Comparison of ENCODE assay signal across 1 cellular context in the genomic region with DNA sequence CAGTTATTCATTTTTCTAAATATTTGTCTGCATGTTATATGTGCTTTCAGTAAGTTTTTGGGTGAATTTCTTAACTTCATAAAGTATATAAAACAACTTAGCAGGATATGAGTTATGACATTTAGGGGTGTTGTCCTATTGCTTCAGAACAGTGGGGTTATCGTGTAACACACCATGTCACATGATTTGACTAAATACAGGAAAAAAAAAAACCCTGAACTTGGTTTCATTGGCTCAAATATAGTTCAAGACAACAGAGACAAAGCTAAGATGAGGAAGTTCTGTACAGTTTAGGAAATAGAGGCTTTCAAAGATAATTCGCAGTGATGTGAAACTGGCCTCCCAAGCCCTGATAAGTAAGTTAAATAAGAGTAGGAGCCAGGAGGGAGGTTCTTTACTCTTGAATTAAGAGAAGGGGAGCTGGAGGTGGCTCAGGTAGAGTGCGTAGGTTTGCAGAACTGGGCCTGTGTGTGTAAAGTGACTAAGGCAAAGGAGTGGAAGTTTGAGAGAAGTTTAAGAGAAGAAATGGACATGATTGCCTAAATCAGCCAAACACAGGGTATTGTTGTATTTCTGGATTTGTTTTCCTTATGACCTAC.
TF ChIP-seq lines count a peak whose summit lies in the region.

No MANE protein-coding gene starts in this region.

TF ChIP-seq in K562, 482 proteins besides CTCF, POLR2A, EP300 and RAD21 (continued from another document):
- no peak; the same call in 1 of the 2 replicates for TF ChIP-seq JUND (IDR thresholded peaks at IDR 0.05; ENCODE audit: borderline replicate concordance, low read depth, low read length)
- peak; percentile 30; the same call in 1 of the 3 replicates for TF ChIP-seq JUND (tag; IDR thresholded peaks at IDR 0.05; ENCODE audit: borderline replicate concordance, low read depth, low read length)
- TF ChIP-seq CREB1 (IDR thresholded peaks at IDR 0.05): no peak
- TF ChIP-seq CREB1 (CRISPR knock-in tag; IDR thresholded peaks at IDR 0.05): no peak
- TF ChIP-seq MEF2D (tag; conservative IDR thresholded peaks at IDR 0.05; ENCODE audit: low read depth): no peak
- TF ChIP-seq RHOXF2B (CRISPR knock-in tag; conservative IDR thresholded peaks at IDR 0.05): no peak
- TF ChIP-seq ZNF347 (CRISPR knock-in tag; IDR thresholded peaks at IDR 0.05; ENCODE audit: low read depth): no peak
- no peak for TF ChIP-seq TARDBP (IDR thresholded peaks at IDR 0.05)
- TF ChIP-seq ZNF274 (IDR thresholded peaks at IDR 0.05; ENCODE audit: borderline replicate concordance, low read depth, low read length): no peak
- TF ChIP-seq, protein P1, sequence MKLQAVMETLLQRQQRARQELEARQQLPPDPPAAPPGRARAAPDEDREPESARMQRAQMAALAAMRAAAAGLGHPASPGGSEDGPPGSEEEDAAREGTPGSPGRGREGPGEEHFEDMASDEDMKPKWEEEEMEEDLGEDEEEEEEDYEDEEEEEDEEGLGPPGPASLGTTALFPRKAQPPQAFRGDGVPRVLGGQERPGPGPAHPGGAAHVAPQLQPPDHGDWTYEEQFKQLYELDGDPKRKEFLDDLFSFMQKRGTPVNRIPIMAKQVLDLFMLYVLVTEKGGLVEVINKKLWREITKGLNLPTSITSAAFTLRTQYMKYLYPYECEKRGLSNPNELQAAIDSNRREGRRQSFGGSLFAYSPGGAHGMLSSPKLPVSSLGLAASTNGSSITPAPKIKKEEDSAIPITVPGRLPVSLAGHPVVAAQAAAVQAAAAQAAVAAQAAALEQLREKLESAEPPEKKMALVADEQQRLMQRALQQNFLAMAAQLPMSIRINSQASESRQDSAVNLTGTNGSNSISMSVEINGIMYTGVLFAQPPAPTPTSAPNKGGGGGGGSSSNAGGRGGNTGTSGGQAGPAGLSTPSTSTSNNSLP (IDR thresholded peaks at IDR 0.05; ENCODE audit: borderline replicate concordance, low read depth, low read length): peak; percentile 34; the same call in 1 of the 2 replicates
- TF ChIP-seq ELF2 (CRISPR knock-in tag; IDR thresholded peaks at IDR 0.05): no peak
- no peak for TF ChIP-seq CHD2 (IDR thresholded peaks at IDR 0.05; ENCODE audit: low read depth, low read length)
- TF ChIP-seq GABPB1 (CRISPR knock-in tag; IDR thresholded peaks at IDR 0.05): no peak
- no peak for TF ChIP-seq ZNF75A (CRISPR knock-in tag; IDR thresholded peaks at IDR 0.05)
- no peak for TF ChIP-seq SMAD2 (IDR thresholded peaks at IDR 0.05; ENCODE audit: low read depth, low read length)
- 0 out of 2 replicates have a peak, but pooled peaks have one; percentile 26 for TF ChIP-seq TEAD4 (IDR thresholded peaks at IDR 0.05; ENCODE audit: low read length)
- no peak for TF ChIP-seq TEAD4 (CRISPR knock-in tag; IDR thresholded peaks at IDR 0.05; ENCODE audit: borderline replicate concordance)
- no peak; the same call in 1 of the 2 replicates for TF ChIP-seq GATAD2B (IDR thresholded peaks at IDR 0.05; ENCODE audit: borderline replicate concordance)
- TF ChIP-seq, protein P2, sequence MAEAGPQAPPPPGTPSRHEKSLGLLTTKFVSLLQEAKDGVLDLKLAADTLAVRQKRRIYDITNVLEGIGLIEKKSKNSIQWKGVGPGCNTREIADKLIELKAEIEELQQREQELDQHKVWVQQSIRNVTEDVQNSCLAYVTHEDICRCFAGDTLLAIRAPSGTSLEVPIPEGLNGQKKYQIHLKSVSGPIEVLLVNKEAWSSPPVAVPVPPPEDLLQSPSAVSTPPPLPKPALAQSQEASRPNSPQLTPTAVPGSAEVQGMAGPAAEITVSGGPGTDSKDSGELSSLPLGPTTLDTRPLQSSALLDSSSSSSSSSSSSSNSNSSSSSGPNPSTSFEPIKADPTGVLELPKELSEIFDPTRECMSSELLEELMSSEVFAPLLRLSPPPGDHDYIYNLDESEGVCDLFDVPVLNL (CRISPR knock-in tag; IDR thresholded peaks at IDR 0.05; ENCODE audit: low read depth): no peak
- TF ChIP-seq, protein P3, sequence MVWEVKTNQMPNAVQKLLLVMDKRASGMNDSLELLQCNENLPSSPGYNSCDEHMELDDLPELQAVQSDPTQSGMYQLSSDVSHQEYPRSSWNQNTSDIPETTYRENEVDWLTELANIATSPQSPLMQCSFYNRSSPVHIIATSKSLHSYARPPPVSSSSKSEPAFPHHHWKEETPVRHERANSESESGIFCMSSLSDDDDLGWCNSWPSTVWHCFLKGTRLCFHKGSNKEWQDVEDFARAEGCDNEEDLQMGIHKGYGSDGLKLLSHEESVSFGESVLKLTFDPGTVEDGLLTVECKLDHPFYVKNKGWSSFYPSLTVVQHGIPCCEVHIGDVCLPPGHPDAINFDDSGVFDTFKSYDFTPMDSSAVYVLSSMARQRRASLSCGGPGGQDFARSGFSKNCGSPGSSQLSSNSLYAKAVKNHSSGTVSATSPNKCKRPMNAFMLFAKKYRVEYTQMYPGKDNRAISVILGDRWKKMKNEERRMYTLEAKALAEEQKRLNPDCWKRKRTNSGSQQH (CRISPR knock-in tag; IDR thresholded peaks at IDR 0.05): no peak
- TF ChIP-seq, protein P4, sequence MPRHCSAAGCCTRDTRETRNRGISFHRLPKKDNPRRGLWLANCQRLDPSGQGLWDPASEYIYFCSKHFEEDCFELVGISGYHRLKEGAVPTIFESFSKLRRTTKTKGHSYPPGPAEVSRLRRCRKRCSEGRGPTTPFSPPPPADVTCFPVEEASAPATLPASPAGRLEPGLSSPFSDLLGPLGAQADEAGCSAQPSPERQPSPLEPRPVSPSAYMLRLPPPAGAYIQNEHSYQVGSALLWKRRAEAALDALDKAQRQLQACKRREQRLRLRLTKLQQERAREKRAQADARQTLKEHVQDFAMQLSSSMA (CRISPR knock-in tag; IDR thresholded peaks at IDR 0.05): no peak
- TF ChIP-seq, protein P5, sequence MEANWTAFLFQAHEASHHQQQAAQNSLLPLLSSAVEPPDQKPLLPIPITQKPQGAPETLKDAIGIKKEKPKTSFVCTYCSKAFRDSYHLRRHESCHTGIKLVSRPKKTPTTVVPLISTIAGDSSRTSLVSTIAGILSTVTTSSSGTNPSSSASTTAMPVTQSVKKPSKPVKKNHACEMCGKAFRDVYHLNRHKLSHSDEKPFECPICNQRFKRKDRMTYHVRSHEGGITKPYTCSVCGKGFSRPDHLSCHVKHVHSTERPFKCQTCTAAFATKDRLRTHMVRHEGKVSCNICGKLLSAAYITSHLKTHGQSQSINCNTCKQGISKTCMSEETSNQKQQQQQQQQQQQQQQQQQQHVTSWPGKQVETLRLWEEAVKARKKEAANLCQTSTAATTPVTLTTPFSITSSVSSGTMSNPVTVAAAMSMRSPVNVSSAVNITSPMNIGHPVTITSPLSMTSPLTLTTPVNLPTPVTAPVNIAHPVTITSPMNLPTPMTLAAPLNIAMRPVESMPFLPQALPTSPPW (CRISPR knock-in tag; IDR thresholded peaks at IDR 0.05): peak; percentile 30; the same call in 1 of the 2 replicates
- no peak for TF ChIP-seq NR2F6 (CRISPR knock-in tag; IDR thresholded peaks at IDR 0.05)
- no peak for TF ChIP-seq ZNF197 (CRISPR knock-in tag; IDR thresholded peaks at IDR 0.05; ENCODE audit: low read depth)
- no peak for TF ChIP-seq TGIF2 (CRISPR knock-in tag; IDR thresholded peaks at IDR 0.05)
- TF ChIP-seq SREBF2 (CRISPR knock-in tag; IDR thresholded peaks at IDR 0.05): no peak
- TF ChIP-seq, protein P6, sequence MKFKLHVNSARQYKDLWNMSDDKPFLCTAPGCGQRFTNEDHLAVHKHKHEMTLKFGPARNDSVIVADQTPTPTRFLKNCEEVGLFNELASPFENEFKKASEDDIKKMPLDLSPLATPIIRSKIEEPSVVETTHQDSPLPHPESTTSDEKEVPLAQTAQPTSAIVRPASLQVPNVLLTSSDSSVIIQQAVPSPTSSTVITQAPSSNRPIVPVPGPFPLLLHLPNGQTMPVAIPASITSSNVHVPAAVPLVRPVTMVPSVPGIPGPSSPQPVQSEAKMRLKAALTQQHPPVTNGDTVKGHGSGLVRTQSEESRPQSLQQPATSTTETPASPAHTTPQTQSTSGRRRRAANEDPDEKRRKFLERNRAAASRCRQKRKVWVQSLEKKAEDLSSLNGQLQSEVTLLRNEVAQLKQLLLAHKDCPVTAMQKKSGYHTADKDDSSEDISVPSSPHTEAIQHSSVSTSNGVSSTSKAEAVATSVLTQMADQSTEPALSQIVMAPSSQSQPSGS (CRISPR knock-in tag; IDR thresholded peaks at IDR 0.05): no peak
- TF ChIP-seq, protein P7, sequence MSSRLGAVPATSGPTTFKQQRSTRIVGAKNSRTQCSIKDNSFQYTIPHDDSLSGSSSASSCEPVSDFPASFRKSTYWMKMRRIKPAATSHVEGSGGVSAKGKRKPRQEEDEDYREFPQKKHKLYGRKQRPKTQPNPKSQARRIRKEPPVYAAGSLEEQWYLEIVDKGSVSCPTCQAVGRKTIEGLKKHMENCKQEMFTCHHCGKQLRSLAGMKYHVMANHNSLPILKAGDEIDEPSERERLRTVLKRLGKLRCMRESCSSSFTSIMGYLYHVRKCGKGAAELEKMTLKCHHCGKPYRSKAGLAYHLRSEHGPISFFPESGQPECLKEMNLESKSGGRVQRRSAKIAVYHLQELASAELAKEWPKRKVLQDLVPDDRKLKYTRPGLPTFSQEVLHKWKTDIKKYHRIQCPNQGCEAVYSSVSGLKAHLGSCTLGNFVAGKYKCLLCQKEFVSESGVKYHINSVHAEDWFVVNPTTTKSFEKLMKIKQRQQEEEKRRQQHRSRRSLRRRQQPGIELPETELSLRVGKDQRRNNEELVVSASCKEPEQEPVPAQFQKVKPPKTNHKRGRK (tag; IDR thresholded peaks at IDR 0.05): no peak
- TF ChIP-seq, protein P8, sequence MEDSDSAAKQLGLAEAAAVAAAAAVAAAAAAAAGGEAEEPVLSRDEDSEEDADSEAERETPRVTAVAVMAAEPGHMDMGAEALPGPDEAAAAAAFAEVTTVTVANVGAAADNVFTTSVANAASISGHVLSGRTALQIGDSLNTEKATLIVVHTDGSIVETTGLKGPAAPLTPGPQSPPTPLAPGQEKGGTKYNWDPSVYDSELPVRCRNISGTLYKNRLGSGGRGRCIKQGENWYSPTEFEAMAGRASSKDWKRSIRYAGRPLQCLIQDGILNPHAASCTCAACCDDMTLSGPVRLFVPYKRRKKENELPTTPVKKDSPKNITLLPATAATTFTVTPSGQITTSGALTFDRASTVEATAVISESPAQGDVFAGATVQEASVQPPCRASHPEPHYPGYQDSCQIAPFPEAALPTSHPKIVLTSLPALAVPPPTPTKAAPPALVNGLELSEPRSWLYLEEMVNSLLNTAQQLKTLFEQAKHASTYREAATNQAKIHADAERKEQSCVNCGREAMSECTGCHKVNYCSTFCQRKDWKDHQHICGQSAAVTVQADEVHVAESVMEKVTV (CRISPR knock-in tag; IDR thresholded peaks at IDR 0.05): no peak
- TF ChIP-seq, protein P9, sequence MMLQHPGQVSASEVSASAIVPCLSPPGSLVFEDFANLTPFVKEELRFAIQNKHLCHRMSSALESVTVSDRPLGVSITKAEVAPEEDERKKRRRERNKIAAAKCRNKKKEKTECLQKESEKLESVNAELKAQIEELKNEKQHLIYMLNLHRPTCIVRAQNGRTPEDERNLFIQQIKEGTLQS (IDR thresholded peaks at IDR 0.05): no peak
- TF ChIP-seq, protein P9 (CRISPR knock-in tag; conservative IDR thresholded peaks at IDR 0.05): no peak
- TF ChIP-seq FUS (optimal IDR thresholded peaks at IDR 0.05; ENCODE audit: low read depth, low read length): no peak
- peak; percentile 50 for TF ChIP-seq POLR2H (tag; IDR thresholded peaks at IDR 0.05; ENCODE audit: low read depth)
- TF ChIP-seq ZNF316 (IDR thresholded peaks at IDR 0.05): no peak
- no peak for TF ChIP-seq KDM2B (CRISPR knock-in tag; IDR thresholded peaks at IDR 0.05)
- no peak for TF ChIP-seq YY1 (IDR thresholded peaks at IDR 0.05; ENCODE audit: borderline replicate concordance in 1 of 3, control insufficient read depth in 1 of 3, extremely low read depth in 1 of 3, insufficient read depth in 3 of 3, insufficient read length in 1 of 3, insufficient replicate concordance in 2 of 3, low read depth in 1 of 3, low read length in 2 of 3)
- no peak for TF ChIP-seq ZFP30 (CRISPR knock-in tag; IDR thresholded peaks at IDR 0.05; ENCODE audit: borderline replicate concordance)
- TF ChIP-seq ZEB2 (IDR thresholded peaks at IDR 0.05): peak; percentile 43
- no peak for TF ChIP-seq BRF1 (IDR thresholded peaks at IDR 0.05; ENCODE audit: borderline replicate concordance, extremely low read depth, insufficient read length)
- no peak for TF ChIP-seq MCM5 (IDR thresholded peaks at IDR 0.05; ENCODE audit: low read depth)
- TF ChIP-seq, protein P10, sequence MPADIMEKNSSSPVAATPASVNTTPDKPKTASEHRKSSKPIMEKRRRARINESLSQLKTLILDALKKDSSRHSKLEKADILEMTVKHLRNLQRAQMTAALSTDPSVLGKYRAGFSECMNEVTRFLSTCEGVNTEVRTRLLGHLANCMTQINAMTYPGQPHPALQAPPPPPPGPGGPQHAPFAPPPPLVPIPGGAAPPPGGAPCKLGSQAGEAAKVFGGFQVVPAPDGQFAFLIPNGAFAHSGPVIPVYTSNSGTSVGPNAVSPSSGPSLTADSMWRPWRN (IDR thresholded peaks at IDR 0.05; ENCODE audit: low read depth): no peak
- TF ChIP-seq MED1 (CRISPR knock-in tag; IDR thresholded peaks at IDR 0.05; ENCODE audit: borderline replicate concordance): no peak
- no peak for TF ChIP-seq ZNF217 (CRISPR knock-in tag; IDR thresholded peaks at IDR 0.05)
TF ChIP-seq in K562: peak in this region for 67.
